In genomic region chr4:40809058-40809457, GRCh38 we compare ENCODE assay signal across 16 cellular contexts. TPM values are rescaled to one million over a fixed set of nuclear protein-coding genes. Genes with fewer than 3 reads are reported as not detected.
DNase-seq lines count a peak whose midpoint lies in the region; ATAC-seq and TF ChIP-seq lines count a peak whose summit lies in the region.
"Had no signal": no experiment of that assay in that cellular context is flagged by ENCODE, and none has a peak within 500 bp of the region (broad histone marks: within the 10 kb centered on the region; RNA-seq: fewer than 3 reads in every experiment).

No MANE protein-coding gene starts in this region.

- H2BK12ac ChIP-seq in H9 (ENCODE audit: insufficient read length, low read depth, low read length), result no peak overlapping the region

- no peak overlapping the region for H2AK5ac ChIP-seq in H9 (ENCODE audit: insufficient read length, low read length)

- no peak overlapping the region for H2BK5ac ChIP-seq in H9 (ENCODE audit: insufficient read length, low read length)

- no peaks in the 10 kb centered on the region for H3K9me3 ChIP-seq in H9 (ENCODE audit: control insufficient read depth, low read depth, low read length)
- H3K9me3 ChIP-seq: BE2C had no signal

- no peak overlapping the region for H3K4me2 ChIP-seq in H9 (ENCODE audit: insufficient read depth, insufficient read length, low read length)

- H2BK15ac ChIP-seq in H9 (ENCODE audit: low read depth, low read length), result no peak overlapping the region

- H2BK20ac ChIP-seq in H9 (ENCODE audit: low read depth, low read length, poor library complexity, severe bottlenecking), result no peak overlapping the region

- H3K9me3 Mint-ChIP-seq in H9 (no peaks in the 10 kb centered on the region), progenitor cell of endocrine pancreas (ENCODE audit: low read depth) (no peaks in the 10 kb centered on the region)
- H3K9me3 Mint-ChIP-seq in dendritic cell treated with granulocyte-macrophage colony-stimulating factor and Interleukin-4, amounts not matched to agents 40 ng/mL and 50 ng/mL, for 4 days, result no peaks in the 10 kb centered on the region

- H3K9ac ChIP-seq in H9 (ENCODE audit: extremely low read depth, insufficient read length, low read length), result no peak overlapping the region

- H3K4me1 Mint-ChIP-seq in H9 (peaks cover 4 to 9% of the 10 kb centered on the region in 2 experiments), progenitor cell of endocrine pancreas (ENCODE audit: low read depth) (no peaks in the 10 kb centered on the region)
- H3K4me1 Mint-ChIP-seq in dendritic cell treated with granulocyte-macrophage colony-stimulating factor and Interleukin-4, amounts not matched to agents 40 ng/mL and 50 ng/mL, for 4 days (ENCODE audit: low read depth), result peaks cover 60% of the 10 kb centered on the region

- H4K5ac ChIP-seq in H9 (ENCODE audit: insufficient read length, low read depth, low read length), result no peak overlapping the region

- H3K27me3 Mint-ChIP-seq in H9 (ENCODE audit: low read depth) (no peaks in the 10 kb centered on the region), progenitor cell of endocrine pancreas (no peaks in the 10 kb centered on the region)
- H3K27me3 Mint-ChIP-seq in dendritic cell treated with granulocyte-macrophage colony-stimulating factor and Interleukin-4, amounts not matched to agents 40 ng/mL and 50 ng/mL, for 4 days, result no peaks in the 10 kb centered on the region

- DNase-seq in H9 (no peak), iPS-NIHi7 (ENCODE audit: extremely low spot score) (peak; percentile 36), progenitor cell of endocrine pancreas (ENCODE audit: low spot score, unreplicated experiment) (no peak)
- no peak for DNase-seq in effector CD4-positive, alpha-beta T cell
- DNase-seq: BE2C; CD4-positive, alpha-beta memory T cell; DMS79 treated with DMSO at 0.1 percent for 48 hours; EL; GDM1; H7 had no signal

- no peak overlapping the region for H2BK120ac ChIP-seq in H9 (ENCODE audit: low read depth, low read length, poor library complexity, severe bottlenecking)

- H3K79me2 ChIP-seq in H9 (ENCODE audit: insufficient read depth, low read length), result no peaks in the 10 kb centered on the region

- H3K4me1 ChIP-seq in H9 (ENCODE audit: insufficient read depth, low read length), result peaks cover 2% of the 10 kb centered on the region; the same call in 1 of the 2 replicates
- H3K4me1 ChIP-seq: BE2C had no signal

- H3K18ac ChIP-seq in H9 (ENCODE audit: insufficient read length, low read depth, low read length), result no peak overlapping the region

- no peaks in the 10 kb centered on the region for H3K23me2 ChIP-seq in H9 (ENCODE audit: insufficient read length, low read depth, low read length, poor library complexity, severe bottlenecking)

- ATAC-seq in HG02610 (IDR thresholded peaks at IDR 0.05; ENCODE audit: unreplicated experiment) (no peak), GM19397 (IDR thresholded peaks at IDR 0.05; ENCODE audit: unreplicated experiment) (no peak)
- ATAC-seq: HepG2 had no signal

- no peak overlapping the region for H3K27ac ChIP-seq in H9 (ENCODE audit: insufficient read length, low read depth, low read length)
- H3K27ac ChIP-seq: C4-2B had no signal

- TF ChIP-seq CTCF in H9 (conservative IDR thresholded peaks at IDR 0.05) (0 out of 3 replicates have a peak, but pooled peaks have one; percentile 9), progenitor cell of endocrine pancreas (IDR thresholded peaks at IDR 0.05; ENCODE audit: unreplicated experiment) (no peak)

- no peak overlapping the region for H4K8ac ChIP-seq in H9 (replicated peaks; ENCODE audit: insufficient read length, low read depth, low read length)

- H3K4ac ChIP-seq in H9 (ENCODE audit: low read depth, low read length), result no peak overlapping the region

- no peak overlapping the region for H3K23ac ChIP-seq in H9 (ENCODE audit: insufficient read length, low read depth, low read length)

- H3K56ac ChIP-seq in H9 (ENCODE audit: insufficient read length, low read depth, low read length), result no peak overlapping the region

- intact Hi-C loops in dendritic cell treated with granulocyte-macrophage colony-stimulating factor and Interleukin-4, amounts not matched to agents 40 ng/mL and 50 ng/mL, for 4 days (cut with micrococcal nuclease), result no loop called here

- no peaks in the 10 kb centered on the region for H4K20me1 ChIP-seq in H9 (ENCODE audit: control insufficient read depth, insufficient read depth, insufficient read length)

- H3T11ph ChIP-seq in H9 (ENCODE audit: low read length), result no peak overlapping the region

- H4K91ac ChIP-seq in H9 (ENCODE audit: insufficient read length, low read depth, low read length), result no peak overlapping the region

- H3K27ac Mint-ChIP-seq in H9 (peak overlapping the region in 1 of 3 experiments; percentile 78; a peak in 2 of 7 replicates), progenitor cell of endocrine pancreas (peak overlapping the region; percentile 34)
- H3K27ac Mint-ChIP-seq in dendritic cell treated with granulocyte-macrophage colony-stimulating factor and Interleukin-4, amounts not matched to agents 40 ng/mL and 50 ng/mL, for 4 days, result peak overlapping the region; percentile 35
- H3K27ac Mint-ChIP-seq: CD4-positive, alpha-beta memory T cell had no signal

- peaks cover 0 to 2% (median 0%) of the 10 kb centered on the region in 3 experiments; a peak in 1 of 7 replicates for H3K36me3 Mint-ChIP-seq in H9 (ENCODE audit: insufficient read depth in 1 of 3, low read depth in 3 of 3)
- no peaks in the 10 kb centered on the region for H3K36me3 Mint-ChIP-seq in dendritic cell treated with granulocyte-macrophage colony-stimulating factor and Interleukin-4, amounts not matched to agents 40 ng/mL and 50 ng/mL, for 4 days (ENCODE audit: low read depth)
- peaks cover 9% of the 10 kb centered on the region for H3K36me3 Mint-ChIP-seq in progenitor cell of endocrine pancreas (ENCODE audit: insufficient read depth)
- H3K36me3 Mint-ChIP-seq: CD4-positive, alpha-beta memory T cell had no signal

- H2AFZ ChIP-seq in H9 (ENCODE audit: low read length), result no peak overlapping the region

- no peaks in the 10 kb centered on the region for H3K79me1 ChIP-seq in H9 (ENCODE audit: insufficient read depth, low read depth, low read length, poor library complexity, severe bottlenecking)

- no peak overlapping the region; the same call in 1 of the 2 replicates for H3K14ac ChIP-seq in H9 (ENCODE audit: insufficient read depth, low read length)

- WGBS in H9 (ENCODE audit: extremely low coverage, insufficient read length, low lambda C conversion rate), result no CpG with 5 or more reads among the region's 7 CpGs

- H3K4me3 Mint-ChIP-seq in H9 (no peak overlapping the region), progenitor cell of endocrine pancreas (ENCODE audit: low read depth) (no peak overlapping the region)
- no peak overlapping the region for H3K4me3 Mint-ChIP-seq in dendritic cell treated with granulocyte-macrophage colony-stimulating factor and Interleukin-4, amounts not matched to agents 40 ng/mL and 50 ng/mL, for 4 days

- no peaks in the 10 kb centered on the region for H3K27me3 ChIP-seq in H9 (ENCODE audit: insufficient read depth, low read length)
- H3K27me3 ChIP-seq: BE2C had no signal

RNA-seq across cellular contexts. Expression of gene NSUN7, which starts 59.3 kb away (rescaled TPM):
- total RNA-seq in H9 (2021) (15.6 and 15.9 TPM in 2 replicates), progenitor cell of endocrine pancreas (17.5 and 20.1 TPM in 2 replicates)
- total RNA-seq: CD4-positive, alpha-beta memory T cell; HepG2; HT1080 had no signal
